1 cellular context compared by ENCODE assay signal in the genomic region with DNA sequence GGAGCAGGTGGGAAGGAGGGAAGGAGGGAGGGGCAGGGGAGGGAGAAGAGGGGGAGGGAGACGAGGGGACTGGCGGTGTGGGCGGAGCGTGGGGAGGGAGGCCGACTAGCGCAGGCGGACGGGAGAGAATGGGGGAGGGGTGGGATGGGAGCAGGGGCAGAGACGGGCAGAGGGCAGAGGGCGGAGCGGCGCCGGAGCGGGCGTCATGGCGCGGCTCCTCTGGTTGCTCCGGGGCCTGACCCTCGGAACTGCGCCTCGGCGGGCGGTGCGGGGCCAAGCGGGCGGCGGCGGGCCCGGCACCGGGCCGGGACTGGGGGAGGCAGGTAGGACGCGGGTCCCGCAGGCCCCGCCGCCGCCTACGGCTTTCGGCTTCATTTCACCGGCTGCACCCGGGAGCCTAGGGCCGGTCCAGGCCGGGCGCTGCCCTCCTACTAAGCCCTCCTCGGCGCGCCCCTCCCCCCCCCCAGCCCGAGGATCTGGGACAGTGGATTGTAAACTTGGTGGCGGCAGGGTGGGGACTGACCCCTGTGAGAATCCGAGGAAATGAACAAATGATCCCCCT.
TF ChIP-seq lines count a peak whose summit lies in the region.

TSS of gene MSRB2 (plus strand) at position 176 of the 562 bp plus-strand sequence. CDS start at position 206, 30 bp downstream.

TF ChIP-seq in K562, 482 proteins besides CTCF, POLR2A, EP300 and RAD21 (continued from another document and continues in another):
- TF ChIP-seq, protein P1, sequence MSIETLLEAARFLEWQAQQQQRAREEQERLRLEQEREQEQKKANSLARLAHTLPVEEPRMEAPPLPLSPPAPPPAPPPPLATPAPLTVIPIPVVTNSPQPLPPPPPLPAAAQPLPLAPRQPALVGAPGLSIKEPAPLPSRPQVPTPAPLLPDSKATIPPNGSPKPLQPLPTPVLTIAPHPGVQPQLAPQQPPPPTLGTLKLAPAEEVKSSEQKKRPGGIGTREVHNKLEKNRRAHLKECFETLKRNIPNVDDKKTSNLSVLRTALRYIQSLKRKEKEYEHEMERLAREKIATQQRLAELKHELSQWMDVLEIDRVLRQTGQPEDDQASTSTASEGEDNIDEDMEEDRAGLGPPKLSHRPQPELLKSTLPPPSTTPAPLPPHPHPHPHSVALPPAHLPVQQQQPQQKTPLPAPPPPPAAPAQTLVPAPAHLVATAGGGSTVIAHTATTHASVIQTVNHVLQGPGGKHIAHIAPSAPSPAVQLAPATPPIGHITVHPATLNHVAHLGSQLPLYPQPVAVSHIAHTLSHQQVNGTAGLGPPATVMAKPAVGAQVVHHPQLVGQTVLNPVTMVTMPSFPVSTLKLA (conservative IDR thresholded peaks at IDR 0.05): no peak
- TF ChIP-seq, protein P2, sequence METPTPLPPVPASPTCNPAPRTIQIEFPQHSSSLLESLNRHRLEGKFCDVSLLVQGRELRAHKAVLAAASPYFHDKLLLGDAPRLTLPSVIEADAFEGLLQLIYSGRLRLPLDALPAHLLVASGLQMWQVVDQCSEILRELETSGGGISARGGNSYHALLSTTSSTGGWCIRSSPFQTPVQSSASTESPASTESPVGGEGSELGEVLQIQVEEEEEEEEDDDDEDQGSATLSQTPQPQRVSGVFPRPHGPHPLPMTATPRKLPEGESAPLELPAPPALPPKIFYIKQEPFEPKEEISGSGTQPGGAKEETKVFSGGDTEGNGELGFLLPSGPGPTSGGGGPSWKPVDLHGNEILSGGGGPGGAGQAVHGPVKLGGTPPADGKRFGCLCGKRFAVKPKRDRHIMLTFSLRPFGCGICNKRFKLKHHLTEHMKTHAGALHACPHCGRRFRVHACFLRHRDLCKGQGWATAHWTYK (CRISPR knock-in tag; IDR thresholded peaks at IDR 0.05): no peak
- TF ChIP-seq SP1 (CRISPR knock-in tag; IDR thresholded peaks at IDR 0.05) (peak; percentile 57; the same call in 1 of the 2 replicates), SIN3A (IDR thresholded peaks at IDR 0.05; ENCODE audit: borderline replicate concordance in 2 of 2, control insufficient read depth in 1 of 2, low read depth in 2 of 2, low read length in 2 of 2) (peak in 1 of 2 experiments; percentile 42; a peak in 1 of 4 replicates), ZNF77 (CRISPR knock-in tag; IDR thresholded peaks at IDR 0.05) (no peak), SMAD4 (CRISPR knock-in tag; conservative IDR thresholded peaks at IDR 0.05) (peak; percentile 58; the same call in 1 of the 2 replicates), HMBOX1 (IDR thresholded peaks at IDR 0.05) (no peak), SIX5 (IDR thresholded peaks at IDR 0.05; ENCODE audit: borderline replicate concordance in 1 of 2, insufficient read depth in 1 of 2, low read depth in 1 of 2, low read length in 2 of 2) (no peak), ELF4 (CRISPR knock-in tag; IDR thresholded peaks at IDR 0.05) (no peak), CREBBP (IDR thresholded peaks at IDR 0.05; ENCODE audit: low read depth, low read length) (no peak), CREM (IDR thresholded peaks at IDR 0.05; ENCODE audit: low read depth) (peak; percentile 63), MEF2D (tag; conservative IDR thresholded peaks at IDR 0.05; ENCODE audit: low read depth) (no peak), POU5F1 (IDR thresholded peaks at IDR 0.05; ENCODE audit: borderline replicate concordance, low read depth, low read length, partially characterized antibody) (no peak), HMGN3 (IDR thresholded peaks at IDR 0.05; ENCODE audit: borderline replicate concordance, extremely low read depth, insufficient read length, low read depth, low read length) (peak; percentile 64), HNRNPK (IDR thresholded peaks at IDR 0.05; ENCODE audit: low read depth, low read length, poor library complexity, severe bottlenecking) (peak; percentile 97), SUPT5H (IDR thresholded peaks at IDR 0.05) (peak; percentile 62), ZNF217 (CRISPR knock-in tag; IDR thresholded peaks at IDR 0.05) (no peak), CCNT2 (IDR thresholded peaks at IDR 0.05; ENCODE audit: borderline replicate concordance, extremely low read depth, insufficient read length, low read depth, low read length) (peak; percentile 61), CXXC5 (CRISPR knock-in tag; IDR thresholded peaks at IDR 0.05) (peak; percentile 74), RBFOX2 (IDR thresholded peaks at IDR 0.05; ENCODE audit: low read depth, low read length) (peak; percentile 82), ZNF263 (CRISPR knock-in tag; IDR thresholded peaks at IDR 0.05; ENCODE audit: borderline replicate concordance) (peak; percentile 69; the same call in 1 of the 2 replicates), TAL1 (IDR thresholded peaks at IDR 0.05) (no peak), RCOR1 (IDR thresholded peaks at IDR 0.05; ENCODE audit: borderline replicate concordance in 1 of 2, low read depth in 2 of 2, low read length in 2 of 2) (peak in 1 of 2 experiments; percentile 48; a peak in 2 of 4 replicates), NFIX (CRISPR knock-in tag; IDR thresholded peaks at IDR 0.05; ENCODE audit: low read depth) (no peak), RB1 (IDR thresholded peaks at IDR 0.05; ENCODE audit: low read depth) (peak; percentile 63), NBN (IDR thresholded peaks at IDR 0.05; ENCODE audit: low read depth) (0 out of 2 replicates have a peak, but pooled peaks have one; percentile 7), ARID2 (IDR thresholded peaks at IDR 0.05) (no peak), ZNF165 (CRISPR knock-in tag; IDR thresholded peaks at IDR 0.05; ENCODE audit: borderline replicate concordance) (no peak), ID3 (CRISPR knock-in tag; IDR thresholded peaks at IDR 0.05) (no peak), ID3 (tag; IDR thresholded peaks at IDR 0.05) (no peak), DIDO1 (tag; IDR thresholded peaks at IDR 0.05; ENCODE audit: low read depth) (no peak), MLX (CRISPR knock-in tag; conservative IDR thresholded peaks at IDR 0.05) (no peak), BRD4 (IDR thresholded peaks at IDR 0.05) (no peak), L3MBTL2 (IDR thresholded peaks at IDR 0.05) (0 out of 2 replicates have a peak, but pooled peaks have one; percentile 26), CREB1 (IDR thresholded peaks at IDR 0.05) (0 out of 2 replicates have a peak, but pooled peaks have one; percentile 29), CREB1 (CRISPR knock-in tag; IDR thresholded peaks at IDR 0.05) (no peak), HSF4 (CRISPR knock-in tag; IDR thresholded peaks at IDR 0.05; ENCODE audit: borderline replicate concordance) (no peak), MTA1 (IDR thresholded peaks at IDR 0.05; ENCODE audit: borderline replicate concordance) (no peak), ATF7 (IDR thresholded peaks at IDR 0.05) (no peak), PHF21A (IDR thresholded peaks at IDR 0.05; ENCODE audit: borderline replicate concordance, low read depth) (no peak), TRIM24 (IDR thresholded peaks at IDR 0.05) (0 out of 4 replicates have a peak, but pooled peaks have one; percentile 0 to 8), SETDB1 (IDR thresholded peaks at IDR 0.05; ENCODE audit: low read length) (no peak), EGR1 (conservative IDR thresholded peaks at IDR 0.05) (peak; percentile 93), GATAD2B (IDR thresholded peaks at IDR 0.05; ENCODE audit: borderline replicate concordance) (peak; percentile 42; the same call in 1 of the 2 replicates), KAT2B (IDR thresholded peaks at IDR 0.05; ENCODE audit: low read depth, low read length) (no peak), ZNF668 (CRISPR knock-in tag; IDR thresholded peaks at IDR 0.05) (no peak), MYNN (IDR thresholded peaks at IDR 0.05) (peak; percentile 73; the same call in 1 of the 2 replicates), MYNN (CRISPR knock-in tag; IDR thresholded peaks at IDR 0.05) (no peak), PPARD (CRISPR knock-in tag; IDR thresholded peaks at IDR 0.05) (no peak), RNF2 (IDR thresholded peaks at IDR 0.05) (no peak), RBM22 (IDR thresholded peaks at IDR 0.05; ENCODE audit: low read depth, low read length, poor library complexity, severe bottlenecking) (no peak), ZNF24 (IDR thresholded peaks at IDR 0.05) (peak; percentile 10; the same call in 1 of the 2 replicates), PCBP2 (IDR thresholded peaks at IDR 0.05; ENCODE audit: low read depth, low read length, poor library complexity, severe bottlenecking) (peak; percentile 30), GTF2E2 (tag; IDR thresholded peaks at IDR 0.05) (peak; percentile 47; the same call in 1 of the 2 replicates), SMAD1 (IDR thresholded peaks at IDR 0.05; ENCODE audit: low read depth, low read length, partially characterized antibody) (no peak), KDM4B (IDR thresholded peaks at IDR 0.05; ENCODE audit: borderline replicate concordance in 2 of 2, low read depth in 1 of 2) (peak in 1 of 2 experiments; percentile 72; a peak in 1 of 4 replicates), ZNF696 (CRISPR knock-in tag; conservative IDR thresholded peaks at IDR 0.05) (no peak), ARID1B (IDR thresholded peaks at IDR 0.05) (no peak), MAZ (CRISPR knock-in tag; conservative IDR thresholded peaks at IDR 0.05 in 1 of 2, IDR thresholded peaks at IDR 0.05 in 1 of 2) (peak; percentile 73 to 74)
- TF ChIP-seq, protein P3, sequence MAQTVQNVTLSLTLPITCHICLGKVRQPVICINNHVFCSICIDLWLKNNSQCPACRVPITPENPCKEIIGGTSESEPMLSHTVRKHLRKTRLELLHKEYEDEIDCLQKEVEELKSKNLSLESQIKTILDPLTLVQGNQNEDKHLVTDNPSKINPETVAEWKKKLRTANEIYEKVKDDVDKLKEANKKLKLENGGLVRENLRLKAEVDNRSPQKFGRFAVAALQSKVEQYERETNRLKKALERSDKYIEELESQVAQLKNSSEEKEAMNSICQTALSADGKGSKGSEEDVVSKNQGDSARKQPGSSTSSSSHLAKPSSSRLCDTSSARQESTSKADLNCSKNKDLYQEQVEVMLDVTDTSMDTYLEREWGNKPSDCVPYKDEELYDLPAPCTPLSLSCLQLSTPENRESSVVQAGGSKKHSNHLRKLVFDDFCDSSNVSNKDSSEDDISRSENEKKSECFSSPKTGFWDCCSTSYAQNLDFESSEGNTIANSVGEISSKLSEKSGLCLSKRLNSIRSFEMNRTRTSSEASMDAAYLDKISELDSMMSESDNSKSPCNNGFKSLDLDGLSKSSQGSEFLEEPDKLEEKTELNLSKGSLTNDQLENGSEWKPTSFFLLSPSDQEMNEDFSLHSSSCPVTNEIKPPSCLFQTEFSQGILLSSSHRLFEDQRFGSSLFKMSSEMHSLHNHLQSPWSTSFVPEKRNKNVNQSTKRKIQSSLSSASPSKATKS (CRISPR knock-in tag; IDR thresholded peaks at IDR 0.05): no peak
- TF ChIP-seq, protein P4, sequence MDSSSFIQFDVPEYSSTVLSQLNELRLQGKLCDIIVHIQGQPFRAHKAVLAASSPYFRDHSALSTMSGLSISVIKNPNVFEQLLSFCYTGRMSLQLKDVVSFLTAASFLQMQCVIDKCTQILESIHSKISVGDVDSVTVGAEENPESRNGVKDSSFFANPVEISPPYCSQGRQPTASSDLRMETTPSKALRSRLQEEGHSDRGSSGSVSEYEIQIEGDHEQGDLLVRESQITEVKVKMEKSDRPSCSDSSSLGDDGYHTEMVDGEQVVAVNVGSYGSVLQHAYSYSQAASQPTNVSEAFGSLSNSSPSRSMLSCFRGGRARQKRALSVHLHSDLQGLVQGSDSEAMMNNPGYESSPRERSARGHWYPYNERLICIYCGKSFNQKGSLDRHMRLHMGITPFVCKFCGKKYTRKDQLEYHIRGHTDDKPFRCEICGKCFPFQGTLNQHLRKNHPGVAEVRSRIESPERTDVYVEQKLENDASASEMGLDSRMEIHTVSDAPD (CRISPR knock-in tag; IDR thresholded peaks at IDR 0.05): no peak
- TF ChIP-seq, protein P5, sequence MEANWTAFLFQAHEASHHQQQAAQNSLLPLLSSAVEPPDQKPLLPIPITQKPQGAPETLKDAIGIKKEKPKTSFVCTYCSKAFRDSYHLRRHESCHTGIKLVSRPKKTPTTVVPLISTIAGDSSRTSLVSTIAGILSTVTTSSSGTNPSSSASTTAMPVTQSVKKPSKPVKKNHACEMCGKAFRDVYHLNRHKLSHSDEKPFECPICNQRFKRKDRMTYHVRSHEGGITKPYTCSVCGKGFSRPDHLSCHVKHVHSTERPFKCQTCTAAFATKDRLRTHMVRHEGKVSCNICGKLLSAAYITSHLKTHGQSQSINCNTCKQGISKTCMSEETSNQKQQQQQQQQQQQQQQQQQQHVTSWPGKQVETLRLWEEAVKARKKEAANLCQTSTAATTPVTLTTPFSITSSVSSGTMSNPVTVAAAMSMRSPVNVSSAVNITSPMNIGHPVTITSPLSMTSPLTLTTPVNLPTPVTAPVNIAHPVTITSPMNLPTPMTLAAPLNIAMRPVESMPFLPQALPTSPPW (CRISPR knock-in tag; IDR thresholded peaks at IDR 0.05): peak; percentile 94
- TF ChIP-seq, protein P6, sequence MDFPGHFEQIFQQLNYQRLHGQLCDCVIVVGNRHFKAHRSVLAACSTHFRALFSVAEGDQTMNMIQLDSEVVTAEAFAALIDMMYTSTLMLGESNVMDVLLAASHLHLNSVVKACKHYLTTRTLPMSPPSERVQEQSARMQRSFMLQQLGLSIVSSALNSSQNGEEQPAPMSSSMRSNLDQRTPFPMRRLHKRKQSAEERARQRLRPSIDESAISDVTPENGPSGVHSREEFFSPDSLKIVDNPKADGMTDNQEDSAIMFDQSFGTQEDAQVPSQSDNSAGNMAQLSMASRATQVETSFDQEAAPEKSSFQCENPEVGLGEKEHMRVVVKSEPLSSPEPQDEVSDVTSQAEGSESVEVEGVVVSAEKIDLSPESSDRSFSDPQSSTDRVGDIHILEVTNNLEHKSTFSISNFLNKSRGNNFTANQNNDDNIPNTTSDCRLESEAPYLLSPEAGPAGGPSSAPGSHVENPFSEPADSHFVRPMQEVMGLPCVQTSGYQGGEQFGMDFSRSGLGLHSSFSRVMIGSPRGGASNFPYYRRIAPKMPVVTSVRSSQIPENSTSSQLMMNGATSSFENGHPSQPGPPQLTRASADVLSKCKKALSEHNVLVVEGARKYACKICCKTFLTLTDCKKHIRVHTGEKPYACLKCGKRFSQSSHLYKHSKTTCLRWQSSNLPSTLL (IDR thresholded peaks at IDR 0.05): no peak
